In the genomic region with DNA sequence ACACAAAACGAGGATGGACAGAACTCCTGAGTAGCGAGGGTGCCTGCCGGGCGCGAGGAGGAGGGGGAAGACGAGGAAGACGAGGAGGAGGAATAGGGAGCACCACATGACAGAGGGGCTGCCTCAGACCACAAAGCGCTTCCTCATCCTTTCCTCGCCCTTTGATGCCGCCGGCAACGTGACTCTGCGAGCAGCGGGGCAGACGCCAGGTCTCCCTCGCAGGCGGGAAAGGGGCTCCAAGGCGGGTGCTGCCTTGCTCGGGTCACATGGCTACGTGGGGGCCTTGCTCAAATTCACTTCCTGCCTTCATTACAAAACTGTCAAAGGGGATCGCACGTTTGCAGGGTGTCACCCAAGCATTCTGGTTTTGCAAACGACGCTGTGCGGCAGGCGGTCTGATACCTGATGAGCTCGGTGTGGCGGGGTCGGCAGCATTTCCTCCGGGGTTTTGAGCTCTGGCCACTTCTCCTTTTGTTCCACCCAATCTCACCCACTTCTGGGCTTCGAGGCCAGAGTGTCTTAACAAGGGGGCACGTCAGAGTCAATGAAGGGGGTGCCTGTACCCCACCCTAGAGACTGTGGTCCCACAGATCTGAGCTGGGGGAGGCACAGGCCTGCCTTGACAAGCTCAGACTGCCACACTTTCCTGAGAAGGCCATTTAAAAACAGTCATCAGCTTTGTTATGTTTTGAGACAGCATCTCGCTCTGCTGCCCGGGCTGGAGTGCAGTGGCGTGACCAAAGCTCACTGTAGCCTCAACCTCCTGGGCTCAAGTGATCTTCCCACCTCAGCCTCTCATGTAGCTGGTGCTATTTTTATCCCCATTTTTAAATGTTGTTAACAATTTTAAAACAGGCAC, we compare ENCODE assay signal across 1 cellular context.
TF ChIP-seq lines count a peak whose summit lies in the region.

No MANE protein-coding gene starts in this region.

TF ChIP-seq in GM12878, 131 proteins besides CTCF, POLR2A, EP300 and RAD21 (continued from another document):
- TF ChIP-seq ZNF274 (IDR thresholded peaks at IDR 0.05; ENCODE audit: insufficient read depth, insufficient read length) (no peak), RAD51 (IDR thresholded peaks at IDR 0.05) (peak; percentile 89), DPF2 (IDR thresholded peaks at IDR 0.05) (peak; percentile 90), BACH1 (IDR thresholded peaks at IDR 0.05; ENCODE audit: borderline replicate concordance) (no peak)
- TF ChIP-seq, protein P1, sequence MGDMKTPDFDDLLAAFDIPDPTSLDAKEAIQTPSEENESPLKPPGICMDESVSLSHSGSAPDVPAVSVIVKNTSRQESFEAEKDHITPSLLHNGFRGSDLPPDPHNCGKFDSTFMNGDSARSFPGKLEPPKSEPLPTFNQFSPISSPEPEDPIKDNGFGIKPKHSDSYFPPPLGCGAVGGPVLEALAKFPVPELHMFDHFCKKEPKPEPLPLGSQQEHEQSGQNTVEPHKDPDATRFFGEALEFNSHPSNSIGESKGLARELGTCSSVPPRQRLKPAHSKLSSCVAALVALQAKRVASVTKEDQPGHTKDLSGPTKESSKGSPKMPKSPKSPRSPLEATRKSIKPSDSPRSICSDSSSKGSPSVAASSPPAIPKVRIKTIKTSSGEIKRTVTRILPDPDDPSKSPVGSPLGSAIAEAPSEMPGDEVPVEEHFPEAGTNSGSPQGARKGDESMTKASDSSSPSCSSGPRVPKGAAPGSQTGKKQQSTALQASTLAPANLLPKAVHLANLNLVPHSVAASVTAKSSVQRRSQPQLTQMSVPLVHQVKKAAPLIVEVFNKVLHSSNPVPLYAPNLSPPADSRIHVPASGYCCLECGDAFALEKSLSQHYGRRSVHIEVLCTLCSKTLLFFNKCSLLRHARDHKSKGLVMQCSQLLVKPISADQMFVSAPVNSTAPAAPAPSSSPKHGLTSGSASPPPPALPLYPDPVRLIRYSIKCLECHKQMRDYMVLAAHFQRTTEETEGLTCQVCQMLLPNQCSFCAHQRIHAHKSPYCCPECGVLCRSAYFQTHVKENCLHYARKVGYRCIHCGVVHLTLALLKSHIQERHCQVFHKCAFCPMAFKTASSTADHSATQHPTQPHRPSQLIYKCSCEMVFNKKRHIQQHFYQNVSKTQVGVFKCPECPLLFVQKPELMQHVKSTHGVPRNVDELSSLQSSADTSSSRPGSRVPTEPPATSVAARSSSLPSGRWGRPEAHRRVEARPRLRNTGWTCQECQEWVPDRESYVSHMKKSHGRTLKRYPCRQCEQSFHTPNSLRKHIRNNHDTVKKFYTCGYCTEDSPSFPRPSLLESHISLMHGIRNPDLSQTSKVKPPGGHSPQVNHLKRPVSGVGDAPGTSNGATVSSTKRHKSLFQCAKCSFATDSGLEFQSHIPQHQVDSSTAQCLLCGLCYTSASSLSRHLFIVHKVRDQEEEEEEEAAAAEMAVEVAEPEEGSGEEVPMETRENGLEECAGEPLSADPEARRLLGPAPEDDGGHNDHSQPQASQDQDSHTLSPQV (IDR thresholded peaks at IDR 0.05) = 0 out of 2 replicates have a peak, but pooled peaks have one; percentile 55
- TF ChIP-seq, protein P2, sequence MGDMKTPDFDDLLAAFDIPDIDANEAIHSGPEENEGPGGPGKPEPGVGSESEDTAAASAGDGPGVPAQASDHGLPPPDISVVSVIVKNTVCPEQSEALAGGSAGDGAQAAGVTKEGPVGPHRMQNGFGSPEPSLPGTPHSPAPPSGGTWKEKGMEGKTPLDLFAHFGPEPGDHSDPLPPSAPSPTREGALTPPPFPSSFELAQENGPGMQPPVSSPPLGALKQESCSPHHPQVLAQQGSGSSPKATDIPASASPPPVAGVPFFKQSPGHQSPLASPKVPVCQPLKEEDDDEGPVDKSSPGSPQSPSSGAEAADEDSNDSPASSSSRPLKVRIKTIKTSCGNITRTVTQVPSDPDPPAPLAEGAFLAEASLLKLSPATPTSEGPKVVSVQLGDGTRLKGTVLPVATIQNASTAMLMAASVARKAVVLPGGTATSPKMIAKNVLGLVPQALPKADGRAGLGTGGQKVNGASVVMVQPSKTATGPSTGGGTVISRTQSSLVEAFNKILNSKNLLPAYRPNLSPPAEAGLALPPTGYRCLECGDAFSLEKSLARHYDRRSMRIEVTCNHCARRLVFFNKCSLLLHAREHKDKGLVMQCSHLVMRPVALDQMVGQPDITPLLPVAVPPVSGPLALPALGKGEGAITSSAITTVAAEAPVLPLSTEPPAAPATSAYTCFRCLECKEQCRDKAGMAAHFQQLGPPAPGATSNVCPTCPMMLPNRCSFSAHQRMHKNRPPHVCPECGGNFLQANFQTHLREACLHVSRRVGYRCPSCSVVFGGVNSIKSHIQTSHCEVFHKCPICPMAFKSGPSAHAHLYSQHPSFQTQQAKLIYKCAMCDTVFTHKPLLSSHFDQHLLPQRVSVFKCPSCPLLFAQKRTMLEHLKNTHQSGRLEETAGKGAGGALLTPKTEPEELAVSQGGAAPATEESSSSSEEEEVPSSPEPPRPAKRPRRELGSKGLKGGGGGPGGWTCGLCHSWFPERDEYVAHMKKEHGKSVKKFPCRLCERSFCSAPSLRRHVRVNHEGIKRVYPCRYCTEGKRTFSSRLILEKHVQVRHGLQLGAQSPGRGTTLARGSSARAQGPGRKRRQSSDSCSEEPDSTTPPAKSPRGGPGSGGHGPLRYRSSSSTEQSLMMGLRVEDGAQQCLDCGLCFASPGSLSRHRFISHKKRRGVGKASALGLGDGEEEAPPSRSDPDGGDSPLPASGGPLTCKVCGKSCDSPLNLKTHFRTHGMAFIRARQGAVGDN (IDR thresholded peaks at IDR 0.05) = peak; percentile 99
- TF ChIP-seq, protein P3, sequence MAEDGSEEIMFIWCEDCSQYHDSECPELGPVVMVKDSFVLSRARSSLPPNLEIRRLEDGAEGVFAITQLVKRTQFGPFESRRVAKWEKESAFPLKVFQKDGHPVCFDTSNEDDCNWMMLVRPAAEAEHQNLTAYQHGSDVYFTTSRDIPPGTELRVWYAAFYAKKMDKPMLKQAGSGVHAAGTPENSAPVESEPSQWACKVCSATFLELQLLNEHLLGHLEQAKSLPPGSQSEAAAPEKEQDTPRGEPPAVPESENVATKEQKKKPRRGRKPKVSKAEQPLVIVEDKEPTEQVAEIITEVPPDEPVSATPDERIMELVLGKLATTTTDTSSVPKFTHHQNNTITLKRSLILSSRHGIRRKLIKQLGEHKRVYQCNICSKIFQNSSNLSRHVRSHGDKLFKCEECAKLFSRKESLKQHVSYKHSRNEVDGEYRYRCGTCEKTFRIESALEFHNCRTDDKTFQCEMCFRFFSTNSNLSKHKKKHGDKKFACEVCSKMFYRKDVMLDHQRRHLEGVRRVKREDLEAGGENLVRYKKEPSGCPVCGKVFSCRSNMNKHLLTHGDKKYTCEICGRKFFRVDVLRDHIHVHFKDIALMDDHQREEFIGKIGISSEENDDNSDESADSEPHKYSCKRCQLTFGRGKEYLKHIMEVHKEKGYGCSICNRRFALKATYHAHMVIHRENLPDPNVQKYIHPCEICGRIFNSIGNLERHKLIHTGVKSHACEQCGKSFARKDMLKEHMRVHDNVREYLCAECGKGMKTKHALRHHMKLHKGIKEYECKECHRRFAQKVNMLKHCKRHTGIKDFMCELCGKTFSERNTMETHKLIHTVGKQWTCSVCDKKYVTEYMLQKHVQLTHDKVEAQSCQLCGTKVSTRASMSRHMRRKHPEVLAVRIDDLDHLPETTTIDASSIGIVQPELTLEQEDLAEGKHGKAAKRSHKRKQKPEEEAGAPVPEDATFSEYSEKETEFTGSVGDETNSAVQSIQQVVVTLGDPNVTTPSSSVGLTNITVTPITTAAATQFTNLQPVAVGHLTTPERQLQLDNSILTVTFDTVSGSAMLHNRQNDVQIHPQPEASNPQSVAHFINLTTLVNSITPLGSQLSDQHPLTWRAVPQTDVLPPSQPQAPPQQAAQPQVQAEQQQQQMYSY (CRISPR knock-in tag; IDR thresholded peaks at IDR 0.05) = no peak
- TF ChIP-seq, protein P4, sequence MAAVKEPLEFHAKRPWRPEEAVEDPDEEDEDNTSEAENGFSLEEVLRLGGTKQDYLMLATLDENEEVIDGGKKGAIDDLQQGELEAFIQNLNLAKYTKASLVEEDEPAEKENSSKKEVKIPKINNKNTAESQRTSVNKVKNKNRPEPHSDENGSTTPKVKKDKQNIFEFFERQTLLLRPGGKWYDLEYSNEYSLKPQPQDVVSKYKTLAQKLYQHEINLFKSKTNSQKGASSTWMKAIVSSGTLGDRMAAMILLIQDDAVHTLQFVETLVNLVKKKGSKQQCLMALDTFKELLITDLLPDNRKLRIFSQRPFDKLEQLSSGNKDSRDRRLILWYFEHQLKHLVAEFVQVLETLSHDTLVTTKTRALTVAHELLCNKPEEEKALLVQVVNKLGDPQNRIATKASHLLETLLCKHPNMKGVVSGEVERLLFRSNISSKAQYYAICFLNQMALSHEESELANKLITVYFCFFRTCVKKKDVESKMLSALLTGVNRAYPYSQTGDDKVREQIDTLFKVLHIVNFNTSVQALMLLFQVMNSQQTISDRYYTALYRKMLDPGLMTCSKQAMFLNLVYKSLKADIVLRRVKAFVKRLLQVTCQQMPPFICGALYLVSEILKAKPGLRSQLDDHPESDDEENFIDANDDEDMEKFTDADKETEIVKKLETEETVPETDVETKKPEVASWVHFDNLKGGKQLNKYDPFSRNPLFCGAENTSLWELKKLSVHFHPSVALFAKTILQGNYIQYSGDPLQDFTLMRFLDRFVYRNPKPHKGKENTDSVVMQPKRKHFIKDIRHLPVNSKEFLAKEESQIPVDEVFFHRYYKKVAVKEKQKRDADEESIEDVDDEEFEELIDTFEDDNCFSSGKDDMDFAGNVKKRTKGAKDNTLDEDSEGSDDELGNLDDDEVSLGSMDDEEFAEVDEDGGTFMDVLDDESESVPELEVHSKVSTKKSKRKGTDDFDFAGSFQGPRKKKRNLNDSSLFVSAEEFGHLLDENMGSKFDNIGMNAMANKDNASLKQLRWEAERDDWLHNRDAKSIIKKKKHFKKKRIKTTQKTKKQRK (IDR thresholded peaks at IDR 0.05; ENCODE audit: low read depth, low read length) = no peak
